ENCODE assay signal across 1 cellular context in genomic region chr7:24685706-24686105, GRCh38.
TF ChIP-seq lines count a peak whose summit lies in the region.

No MANE protein-coding gene starts in this region.

TF ChIP-seq in GM23338, 12 proteins besides CTCF, POLR2A, EP300 and RAD21 (continued from another document):
- TF ChIP-seq REST (IDR thresholded peaks at IDR 0.05; ENCODE audit: unreplicated experiment), result no peak
- TF ChIP-seq ZNF462 (CRISPR knock-in tag; IDR thresholded peaks at IDR 0.05), result no peak
- no peak for TF ChIP-seq ZNF331 (CRISPR knock-in tag; IDR thresholded peaks at IDR 0.05; ENCODE audit: low read depth)
- TF ChIP-seq CREB1 (CRISPR knock-in tag; IDR thresholded peaks at IDR 0.05; ENCODE audit: low read depth), result no peak
- no peak for TF ChIP-seq JUNB (IDR thresholded peaks at IDR 0.05; ENCODE audit: unreplicated experiment)
